1 cellular context compared by ENCODE assay signal in genomic region chr16:67181346-67181745, GRCh38.
TF ChIP-seq lines count a peak whose summit lies in the region.

No MANE protein-coding gene starts in this region.

TF ChIP-seq in IMR-90, 13 proteins besides CTCF, POLR2A, EP300 and RAD21 (continued from another document):
- TF ChIP-seq CEBPB (IDR thresholded peaks at IDR 0.05; ENCODE audit: low read depth, low read length) (no peak), MAFK (IDR thresholded peaks at IDR 0.05; ENCODE audit: low read depth, low read length) (no peak), RCOR1 (IDR thresholded peaks at IDR 0.05; ENCODE audit: insufficient replicate concordance, low read length) (no peak), CHD1 (IDR thresholded peaks at IDR 0.05; ENCODE audit: low read depth, low read length) (no peak), SMC3 (IDR thresholded peaks at IDR 0.05; ENCODE audit: low read depth, low read length) (no peak), FOS (IDR thresholded peaks at IDR 0.05; ENCODE audit: low read depth, low read length) (peak; percentile 55; the same call in 1 of the 2 replicates)
- TF ChIP-seq, protein P1, sequence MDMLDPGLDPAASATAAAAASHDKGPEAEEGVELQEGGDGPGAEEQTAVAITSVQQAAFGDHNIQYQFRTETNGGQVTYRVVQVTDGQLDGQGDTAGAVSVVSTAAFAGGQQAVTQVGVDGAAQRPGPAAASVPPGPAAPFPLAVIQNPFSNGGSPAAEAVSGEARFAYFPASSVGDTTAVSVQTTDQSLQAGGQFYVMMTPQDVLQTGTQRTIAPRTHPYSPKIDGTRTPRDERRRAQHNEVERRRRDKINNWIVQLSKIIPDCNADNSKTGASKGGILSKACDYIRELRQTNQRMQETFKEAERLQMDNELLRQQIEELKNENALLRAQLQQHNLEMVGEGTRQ (IDR thresholded peaks at IDR 0.05; ENCODE audit: low read depth, low read length), result no peak
- TF ChIP-seq, protein P2, sequence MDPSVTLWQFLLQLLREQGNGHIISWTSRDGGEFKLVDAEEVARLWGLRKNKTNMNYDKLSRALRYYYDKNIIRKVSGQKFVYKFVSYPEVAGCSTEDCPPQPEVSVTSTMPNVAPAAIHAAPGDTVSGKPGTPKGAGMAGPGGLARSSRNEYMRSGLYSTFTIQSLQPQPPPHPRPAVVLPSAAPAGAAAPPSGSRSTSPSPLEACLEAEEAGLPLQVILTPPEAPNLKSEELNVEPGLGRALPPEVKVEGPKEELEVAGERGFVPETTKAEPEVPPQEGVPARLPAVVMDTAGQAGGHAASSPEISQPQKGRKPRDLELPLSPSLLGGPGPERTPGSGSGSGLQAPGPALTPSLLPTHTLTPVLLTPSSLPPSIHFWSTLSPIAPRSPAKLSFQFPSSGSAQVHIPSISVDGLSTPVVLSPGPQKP (IDR thresholded peaks at IDR 0.05; ENCODE audit: borderline replicate concordance, low read depth, low read length), result no peak
